8 cellular contexts compared by ENCODE assay signal in genomic region chr7:101814081-101814995, GRCh38. TPM values are rescaled to one million over a fixed set of nuclear protein-coding genes. Genes with fewer than 3 reads are reported as not detected.
DNase-seq lines count a peak whose midpoint lies in the region; ATAC-seq, FAIRE-seq and TF ChIP-seq lines count a peak whose summit lies in the region.

No MANE protein-coding gene starts in this region.

- ATAC-seq in RWPE2 (ENCODE audit: low read depth), result peak; percentile 65
- ATAC-seq in omental fat pad (ENCODE audit: low FRiP score), result peak; percentile 30
- peak; percentile 87 for ATAC-seq in upper lobe of right lung
- ATAC-seq in HG03159 (IDR thresholded peaks at IDR 0.05; ENCODE audit: unreplicated experiment), result no peak

- H3K36me3 ChIP-seq in RWPE2 (ENCODE audit: low read depth), result no peaks in the 10 kb centered on the region
- H3K36me3 ChIP-seq in upper lobe of right lung, result no peaks in the 10 kb centered on the region

- FAIRE-seq in G401.6 (lab: Jason Lieb, UNC), result peak; percentile 78

- DNase-seq in HL-60 (ENCODE audit: low read depth in 1 of 2, low spot score in 1 of 2), result peak; percentile 67 to 73
- DNase-seq in RWPE2 (ENCODE audit: low spot score), result no peak
- peak in 39 of 42 donors; percentile 21 to 81 (median 58) for DNase-seq in head of caudate nucleus
- DNase-seq in omental fat pad (ENCODE audit: low spot score), result no peak
- DNase-seq in upper lobe of right lung, result peak; percentile 87

- H3K4me1 ChIP-seq in RWPE2 (ENCODE audit: insufficient read depth, poor library complexity, severe bottlenecking) (peaks cover 13% of the 10 kb centered on the region), upper lobe of right lung (peaks cover 23% of the 10 kb centered on the region)

- peaks cover 22% of the 10 kb centered on the region for H3K4me1 Mint-ChIP-seq in activated naive CD4-positive, alpha-beta T cell treated with anti-CD3 and anti-CD28 coated beads, Interleukin-2, amount 50 U/mL, for 24 hours

- H3K27ac ChIP-seq in HL-60 (replicated peaks) (peak overlapping the region; percentile 92), RWPE2 (ENCODE audit: poor library complexity, severe bottlenecking) (peak overlapping the region; percentile 82), upper lobe of right lung (peak overlapping the region; percentile 59)

- TF ChIP-seq CTCF in HL-60 (IDR thresholded peaks at IDR 0.05; ENCODE audit: insufficient read depth, low read length) (no peak), RWPE2 (IDR thresholded peaks at IDR 0.05; ENCODE audit: poor library complexity, severe bottlenecking) (peak; percentile 88), omental fat pad (IDR thresholded peaks at IDR 0.05) (no peak), upper lobe of right lung (IDR thresholded peaks at IDR 0.05) (peak; percentile 47)

- peak overlapping the region; percentile 89 for H3K4me3 Mint-ChIP-seq in activated naive CD4-positive, alpha-beta T cell treated with anti-CD3 and anti-CD28 coated beads, Interleukin-2, amount 50 U/mL, for 24 hours

- intact Hi-C loops in head of caudate nucleus (cut with DNase I), result loop anchor here (10.0 kb wide), 2 partner anchors 300 to 420 kb away; no protein-coding TSS in a partner anchor
- intact Hi-C loops in upper lobe of right lung (cut with DNase I), result loop anchor here (10.0 kb wide), 1 partner anchor 130 kb away; no protein-coding TSS in a partner anchor

- H3K4me3 ChIP-seq in HL-60 (replicated peaks; ENCODE audit: insufficient read depth, low read length) (peak overlapping the region; percentile 73), RWPE2 (ENCODE audit: severe bottlenecking) (peak overlapping the region; percentile 65), upper lobe of right lung (peak overlapping the region; percentile 82)

- no peaks in the 10 kb centered on the region for H3K9me3 Mint-ChIP-seq in activated naive CD4-positive, alpha-beta T cell treated with anti-CD3 and anti-CD28 coated beads, Interleukin-2, amount 50 U/mL, for 24 hours

- H3K9me3 ChIP-seq in RWPE2 (ENCODE audit: severe bottlenecking) (no peaks in the 10 kb centered on the region), upper lobe of right lung (no peaks in the 10 kb centered on the region)

- H3K27me3 ChIP-seq in HL-60 (ENCODE audit: insufficient read depth, poor library complexity, severe bottlenecking), result no peaks in the 10 kb centered on the region
- no peaks in the 10 kb centered on the region for H3K27me3 ChIP-seq in RWPE2 (ENCODE audit: insufficient read depth, poor library complexity, severe bottlenecking)
- no peaks in the 10 kb centered on the region for H3K27me3 ChIP-seq in upper lobe of right lung

- no peaks in the 10 kb centered on the region for H3K36me3 Mint-ChIP-seq in activated naive CD4-positive, alpha-beta T cell treated with anti-CD3 and anti-CD28 coated beads, Interleukin-2, amount 50 U/mL, for 24 hours

- peak overlapping the region; percentile 87 for H3K27ac Mint-ChIP-seq in activated naive CD4-positive, alpha-beta T cell treated with anti-CD3 and anti-CD28 coated beads, Interleukin-2, amount 50 U/mL, for 24 hours

- H3K27me3 Mint-ChIP-seq in activated naive CD4-positive, alpha-beta T cell treated with anti-CD3 and anti-CD28 coated beads, Interleukin-2, amount 50 U/mL, for 24 hours, result no peaks in the 10 kb centered on the region

RNA-seq across cellular contexts. Expression of gene CUX1, which starts 3.1 kb away (rescaled TPM):
- total RNA-seq in omental fat pad (100 to 1,000 TPM in 1 of 4 donors, 10 to 100 TPM in 3; 67.6 to 141 (median 75.7) TPM), upper lobe of right lung (132 TPM)

Comparison
In these comparisons a context has a peak if more than half of its experiments do, and no peak if none do; other contexts are left out.
1. DNase-seq: peak in HL-60 (2 of 2), head of caudate nucleus (39 of 42) and upper lobe of right lung (single experiment); none in RWPE2 (single experiment) and omental fat pad (single experiment).
2. CTCF ChIP-seq: peak in RWPE2 (single experiment) and upper lobe of right lung (single experiment); none in HL-60 (single experiment) and omental fat pad (0 of 3).
3. Peak in every context shown above with its lines, with median percentiles within 50 percentile points of each other: H3K27ac ChIP-seq and H3K4me3 ChIP-seq.